In genomic region chr16:70523621-70524405, GRCh38 we compare ENCODE assay signal across 1 cellular context.
TF ChIP-seq lines count a peak whose summit lies in the region.

TSS of gene SF3B3 (plus strand) at chr16:70523816. CDS start at chr16:70526657, 2,841 bp downstream.

TF ChIP-seq in HepG2, 621 proteins besides CTCF, POLR2A, EP300 and RAD21 (continued from another document and continues in another):
- TF ChIP-seq SP140L (CRISPR knock-in tag; IDR thresholded peaks at IDR 0.05; ENCODE audit: borderline replicate concordance) (no peak; the same call in 1 of the 2 replicates), ZFP41 (CRISPR knock-in tag; IDR thresholded peaks at IDR 0.05; ENCODE audit: borderline replicate concordance) (no peak), TOE1 (CRISPR knock-in tag; IDR thresholded peaks at IDR 0.05) (no peak), NFIC (IDR thresholded peaks at IDR 0.05; ENCODE audit: low read length) (peak; percentile 69), MAX (IDR thresholded peaks at IDR 0.05) (peak; percentile 77), ZNF83 (CRISPR knock-in tag; IDR thresholded peaks at IDR 0.05; ENCODE audit: borderline replicate concordance) (no peak), ZNF562 (CRISPR knock-in tag; IDR thresholded peaks at IDR 0.05; ENCODE audit: borderline replicate concordance) (no peak), CBX2 (IDR thresholded peaks at IDR 0.05; ENCODE audit: low read depth, low read length) (no peak), CBX2 (CRISPR knock-in tag; IDR thresholded peaks at IDR 0.05; ENCODE audit: low read depth) (no peak; the same call in 1 of the 2 replicates), RBM22 (optimal IDR thresholded peaks at IDR 0.05; ENCODE audit: low read length) (no peak), RARA (CRISPR knock-in tag; IDR thresholded peaks at IDR 0.05) (peak; percentile 8; the same call in 1 of the 2 replicates), AGO1 (IDR thresholded peaks at IDR 0.05; ENCODE audit: low read depth, low read length, poor library complexity, severe bottlenecking) (no peak), ZNF550 (CRISPR knock-in tag; IDR thresholded peaks at IDR 0.05; ENCODE audit: borderline replicate concordance) (no peak), ZNF275 (CRISPR knock-in tag; IDR thresholded peaks at IDR 0.05; ENCODE audit: borderline replicate concordance) (no peak; the same call in 1 of the 2 replicates), ZNF567 (CRISPR knock-in tag; IDR thresholded peaks at IDR 0.05; ENCODE audit: borderline replicate concordance) (no peak), ZNF564 (CRISPR knock-in tag; IDR thresholded peaks at IDR 0.05) (peak; percentile 49; the same call in 1 of the 2 replicates), SATB2 (CRISPR knock-in tag; IDR thresholded peaks at IDR 0.05) (peak; percentile 47; the same call in 1 of the 2 replicates), ZNF577 (CRISPR knock-in tag; IDR thresholded peaks at IDR 0.05; ENCODE audit: borderline replicate concordance, low read depth) (peak; percentile 67; the same call in 1 of the 2 replicates), TBX3 (IDR thresholded peaks at IDR 0.05; ENCODE audit: borderline replicate concordance) (no peak), BATF2 (CRISPR knock-in tag; IDR thresholded peaks at IDR 0.05) (0 out of 2 replicates have a peak, but pooled peaks have one; percentile 11), ZNF558 (CRISPR knock-in tag; IDR thresholded peaks at IDR 0.05; ENCODE audit: borderline replicate concordance) (no peak; the same call in 1 of the 2 replicates), ZNF747 (CRISPR knock-in tag; IDR thresholded peaks at IDR 0.05; ENCODE audit: borderline replicate concordance) (no peak), HDAC1 (CRISPR knock-in tag; IDR thresholded peaks at IDR 0.05) (peak; percentile 90), HNF4A (CRISPR knock-in tag; IDR thresholded peaks at IDR 0.05) (0 out of 2 replicates have a peak, but pooled peaks have one; percentile 2), GABPB1 (CRISPR knock-in tag; IDR thresholded peaks at IDR 0.05) (peak; percentile 82), PPARG (CRISPR knock-in tag; conservative IDR thresholded peaks at IDR 0.05) (peak; percentile 69; the same call in 1 of the 2 replicates), FOSL2 (CRISPR knock-in tag; IDR thresholded peaks at IDR 0.05) (no peak), ETV5 (CRISPR knock-in tag; IDR thresholded peaks at IDR 0.05; ENCODE audit: borderline replicate concordance) (no peak; the same call in 1 of the 2 replicates), ZNF362 (CRISPR knock-in tag; IDR thresholded peaks at IDR 0.05; ENCODE audit: borderline replicate concordance) (no peak; the same call in none of the 2 replicates), EHMT2 (IDR thresholded peaks at IDR 0.05; ENCODE audit: borderline replicate concordance, low read depth, low read length) (0 out of 2 replicates have a peak, but pooled peaks have one; percentile 33), ZNF224 (CRISPR knock-in tag; IDR thresholded peaks at IDR 0.05) (peak; percentile 93; the same call in 1 of the 2 replicates), ZNF615 (CRISPR knock-in tag; IDR thresholded peaks at IDR 0.05; ENCODE audit: borderline replicate concordance) (no peak), LBX2 (CRISPR knock-in tag; IDR thresholded peaks at IDR 0.05; ENCODE audit: borderline replicate concordance) (no peak), NBN (conservative IDR thresholded peaks at IDR 0.05) (no peak), ZNF839 (CRISPR knock-in tag; IDR thresholded peaks at IDR 0.05; ENCODE audit: borderline replicate concordance) (no peak), ZFP82 (CRISPR knock-in tag; IDR thresholded peaks at IDR 0.05; ENCODE audit: borderline replicate concordance) (peak; percentile 21; the same call in 1 of the 2 replicates), PHB2 (IDR thresholded peaks at IDR 0.05; ENCODE audit: partially characterized antibody) (no peak), ZNF446 (CRISPR knock-in tag; IDR thresholded peaks at IDR 0.05) (no peak), RFX3 (CRISPR knock-in tag; IDR thresholded peaks at IDR 0.05) (peak; percentile 10; the same call in 1 of the 2 replicates), NFE2 (CRISPR knock-in tag; IDR thresholded peaks at IDR 0.05) (no peak), CREBL2 (CRISPR knock-in tag; IDR thresholded peaks at IDR 0.05; ENCODE audit: borderline replicate concordance) (no peak), ZFP36 (IDR thresholded peaks at IDR 0.05; ENCODE audit: borderline replicate concordance, low read depth, low read length, partially characterized antibody) (no peak), ONECUT2 (CRISPR knock-in tag; IDR thresholded peaks at IDR 0.05) (no peak), NR2F1 (CRISPR knock-in tag; IDR thresholded peaks at IDR 0.05) (peak in 1 of 2 experiments; percentile 37; a peak in 2 of 4 replicates), GATA4 (IDR thresholded peaks at IDR 0.05; ENCODE audit: borderline replicate concordance, low read depth) (no peak), GPN1 (CRISPR knock-in tag; IDR thresholded peaks at IDR 0.05; ENCODE audit: borderline replicate concordance) (no peak), DNMT3B (CRISPR knock-in tag; conservative IDR thresholded peaks at IDR 0.05) (peak; percentile 88; the same call in 1 of the 2 replicates)
- TF ChIP-seq, protein P1, sequence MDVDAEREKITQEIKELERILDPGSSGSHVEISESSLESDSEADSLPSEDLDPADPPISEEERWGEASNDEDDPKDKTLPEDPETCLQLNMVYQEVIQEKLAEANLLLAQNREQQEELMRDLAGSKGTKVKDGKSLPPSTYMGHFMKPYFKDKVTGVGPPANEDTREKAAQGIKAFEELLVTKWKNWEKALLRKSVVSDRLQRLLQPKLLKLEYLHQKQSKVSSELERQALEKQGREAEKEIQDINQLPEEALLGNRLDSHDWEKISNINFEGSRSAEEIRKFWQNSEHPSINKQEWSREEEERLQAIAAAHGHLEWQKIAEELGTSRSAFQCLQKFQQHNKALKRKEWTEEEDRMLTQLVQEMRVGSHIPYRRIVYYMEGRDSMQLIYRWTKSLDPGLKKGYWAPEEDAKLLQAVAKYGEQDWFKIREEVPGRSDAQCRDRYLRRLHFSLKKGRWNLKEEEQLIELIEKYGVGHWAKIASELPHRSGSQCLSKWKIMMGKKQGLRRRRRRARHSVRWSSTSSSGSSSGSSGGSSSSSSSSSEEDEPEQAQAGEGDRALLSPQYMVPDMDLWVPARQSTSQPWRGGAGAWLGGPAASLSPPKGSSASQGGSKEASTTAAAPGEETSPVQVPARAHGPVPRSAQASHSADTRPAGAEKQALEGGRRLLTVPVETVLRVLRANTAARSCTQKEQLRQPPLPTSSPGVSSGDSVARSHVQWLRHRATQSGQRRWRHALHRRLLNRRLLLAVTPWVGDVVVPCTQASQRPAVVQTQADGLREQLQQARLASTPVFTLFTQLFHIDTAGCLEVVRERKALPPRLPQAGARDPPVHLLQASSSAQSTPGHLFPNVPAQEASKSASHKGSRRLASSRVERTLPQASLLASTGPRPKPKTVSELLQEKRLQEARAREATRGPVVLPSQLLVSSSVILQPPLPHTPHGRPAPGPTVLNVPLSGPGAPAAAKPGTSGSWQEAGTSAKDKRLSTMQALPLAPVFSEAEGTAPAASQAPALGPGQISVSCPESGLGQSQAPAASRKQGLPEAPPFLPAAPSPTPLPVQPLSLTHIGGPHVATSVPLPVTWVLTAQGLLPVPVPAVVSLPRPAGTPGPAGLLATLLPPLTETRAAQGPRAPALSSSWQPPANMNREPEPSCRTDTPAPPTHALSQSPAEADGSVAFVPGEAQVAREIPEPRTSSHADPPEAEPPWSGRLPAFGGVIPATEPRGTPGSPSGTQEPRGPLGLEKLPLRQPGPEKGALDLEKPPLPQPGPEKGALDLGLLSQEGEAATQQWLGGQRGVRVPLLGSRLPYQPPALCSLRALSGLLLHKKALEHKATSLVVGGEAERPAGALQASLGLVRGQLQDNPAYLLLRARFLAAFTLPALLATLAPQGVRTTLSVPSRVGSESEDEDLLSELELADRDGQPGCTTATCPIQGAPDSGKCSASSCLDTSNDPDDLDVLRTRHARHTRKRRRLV (CRISPR knock-in tag; IDR thresholded peaks at IDR 0.05): peak; percentile 73; the same call in 1 of the 2 replicates
- TF ChIP-seq, protein P2, sequence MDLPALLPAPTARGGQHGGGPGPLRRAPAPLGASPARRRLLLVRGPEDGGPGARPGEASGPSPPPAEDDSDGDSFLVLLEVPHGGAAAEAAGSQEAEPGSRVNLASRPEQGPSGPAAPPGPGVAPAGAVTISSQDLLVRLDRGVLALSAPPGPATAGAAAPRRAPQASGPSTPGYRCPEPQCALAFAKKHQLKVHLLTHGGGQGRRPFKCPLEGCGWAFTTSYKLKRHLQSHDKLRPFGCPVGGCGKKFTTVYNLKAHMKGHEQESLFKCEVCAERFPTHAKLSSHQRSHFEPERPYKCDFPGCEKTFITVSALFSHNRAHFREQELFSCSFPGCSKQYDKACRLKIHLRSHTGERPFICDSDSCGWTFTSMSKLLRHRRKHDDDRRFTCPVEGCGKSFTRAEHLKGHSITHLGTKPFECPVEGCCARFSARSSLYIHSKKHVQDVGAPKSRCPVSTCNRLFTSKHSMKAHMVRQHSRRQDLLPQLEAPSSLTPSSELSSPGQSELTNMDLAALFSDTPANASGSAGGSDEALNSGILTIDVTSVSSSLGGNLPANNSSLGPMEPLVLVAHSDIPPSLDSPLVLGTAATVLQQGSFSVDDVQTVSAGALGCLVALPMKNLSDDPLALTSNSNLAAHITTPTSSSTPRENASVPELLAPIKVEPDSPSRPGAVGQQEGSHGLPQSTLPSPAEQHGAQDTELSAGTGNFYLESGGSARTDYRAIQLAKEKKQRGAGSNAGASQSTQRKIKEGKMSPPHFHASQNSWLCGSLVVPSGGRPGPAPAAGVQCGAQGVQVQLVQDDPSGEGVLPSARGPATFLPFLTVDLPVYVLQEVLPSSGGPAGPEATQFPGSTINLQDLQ (CRISPR knock-in tag; IDR thresholded peaks at IDR 0.05): 0 out of 2 replicates have a peak, but pooled peaks have one; percentile 20
- TF ChIP-seq, protein P3, sequence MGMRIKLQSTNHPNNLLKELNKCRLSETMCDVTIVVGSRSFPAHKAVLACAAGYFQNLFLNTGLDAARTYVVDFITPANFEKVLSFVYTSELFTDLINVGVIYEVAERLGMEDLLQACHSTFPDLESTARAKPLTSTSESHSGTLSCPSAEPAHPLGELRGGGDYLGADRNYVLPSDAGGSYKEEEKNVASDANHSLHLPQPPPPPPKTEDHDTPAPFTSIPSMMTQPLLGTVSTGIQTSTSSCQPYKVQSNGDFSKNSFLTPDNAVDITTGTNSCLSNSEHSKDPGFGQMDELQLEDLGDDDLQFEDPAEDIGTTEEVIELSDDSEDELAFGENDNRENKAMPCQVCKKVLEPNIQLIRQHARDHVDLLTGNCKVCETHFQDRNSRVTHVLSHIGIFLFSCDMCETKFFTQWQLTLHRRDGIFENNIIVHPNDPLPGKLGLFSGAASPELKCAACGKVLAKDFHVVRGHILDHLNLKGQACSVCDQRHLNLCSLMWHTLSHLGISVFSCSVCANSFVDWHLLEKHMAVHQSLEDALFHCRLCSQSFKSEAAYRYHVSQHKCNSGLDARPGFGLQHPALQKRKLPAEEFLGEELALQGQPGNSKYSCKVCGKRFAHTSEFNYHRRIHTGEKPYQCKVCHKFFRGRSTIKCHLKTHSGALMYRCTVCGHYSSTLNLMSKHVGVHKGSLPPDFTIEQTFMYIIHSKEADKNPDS (CRISPR knock-in tag; IDR thresholded peaks at IDR 0.05): no peak
- TF ChIP-seq, protein P4, sequence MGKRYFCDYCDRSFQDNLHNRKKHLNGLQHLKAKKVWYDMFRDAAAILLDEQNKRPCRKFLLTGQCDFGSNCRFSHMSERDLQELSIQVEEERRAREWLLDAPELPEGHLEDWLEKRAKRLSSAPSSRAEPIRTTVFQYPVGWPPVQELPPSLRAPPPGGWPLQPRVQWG (CRISPR knock-in tag; IDR thresholded peaks at IDR 0.05; ENCODE audit: borderline replicate concordance, low read depth): no peak
- TF ChIP-seq, protein P5, sequence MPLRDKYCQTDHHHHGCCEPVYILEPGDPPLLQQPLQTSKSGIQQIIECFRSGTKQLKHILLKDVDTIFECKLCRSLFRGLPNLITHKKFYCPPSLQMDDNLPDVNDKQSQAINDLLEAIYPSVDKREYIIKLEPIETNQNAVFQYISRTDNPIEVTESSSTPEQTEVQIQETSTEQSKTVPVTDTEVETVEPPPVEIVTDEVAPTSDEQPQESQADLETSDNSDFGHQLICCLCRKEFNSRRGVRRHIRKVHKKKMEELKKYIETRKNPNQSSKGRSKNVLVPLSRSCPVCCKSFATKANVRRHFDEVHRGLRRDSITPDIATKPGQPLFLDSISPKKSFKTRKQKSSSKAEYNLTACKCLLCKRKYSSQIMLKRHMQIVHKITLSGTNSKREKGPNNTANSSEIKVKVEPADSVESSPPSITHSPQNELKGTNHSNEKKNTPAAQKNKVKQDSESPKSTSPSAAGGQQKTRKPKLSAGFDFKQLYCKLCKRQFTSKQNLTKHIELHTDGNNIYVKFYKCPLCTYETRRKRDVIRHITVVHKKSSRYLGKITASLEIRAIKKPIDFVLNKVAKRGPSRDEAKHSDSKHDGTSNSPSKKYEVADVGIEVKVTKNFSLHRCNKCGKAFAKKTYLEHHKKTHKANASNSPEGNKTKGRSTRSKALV (CRISPR knock-in tag; IDR thresholded peaks at IDR 0.05): peak; percentile 79; the same call in 1 of the 2 replicates
